8 cellular contexts compared by ENCODE assay signal in the genomic region with DNA sequence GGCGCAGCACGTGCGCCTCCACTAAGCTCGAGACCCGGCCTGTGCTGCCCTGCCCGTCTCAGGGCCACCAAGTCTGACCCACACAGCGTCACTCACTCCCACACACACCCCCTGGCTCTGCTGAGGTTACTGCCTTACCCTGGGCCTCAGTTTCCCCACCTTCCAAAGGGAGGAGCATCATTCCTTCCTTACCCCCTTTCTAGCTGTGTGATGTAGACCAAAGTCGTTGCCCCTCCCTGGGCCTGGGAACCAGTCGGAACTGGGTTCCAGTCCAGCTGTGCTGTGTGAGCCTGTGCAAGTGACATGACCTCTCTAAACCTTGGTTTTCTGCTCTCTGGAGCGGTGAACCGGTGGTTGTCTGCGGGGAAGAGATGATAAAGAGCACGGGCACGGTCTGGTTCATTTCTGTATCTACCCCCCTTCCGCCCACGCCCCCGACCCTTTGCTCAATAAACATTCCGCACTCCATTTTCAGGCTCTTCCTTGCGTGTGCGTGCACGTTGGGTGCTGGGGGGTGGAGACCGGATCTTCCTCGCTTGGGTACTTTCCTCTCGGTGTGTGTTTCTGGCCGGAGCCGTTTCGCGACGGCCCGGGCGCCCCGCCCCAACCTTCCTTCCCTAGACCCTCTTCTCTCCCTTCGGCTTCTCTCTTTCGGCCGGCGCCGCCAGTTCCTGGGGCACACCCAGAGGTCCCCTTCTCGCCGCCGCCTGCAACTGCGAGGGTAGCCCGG. TPM values are rescaled to one million over a fixed set of nuclear protein-coding genes. Genes with fewer than 3 reads are reported as not detected.
DNase-seq lines count a peak whose midpoint lies in the region; ATAC-seq, FAIRE-seq and TF ChIP-seq lines count a peak whose summit lies in the region.

A gene with protein sequence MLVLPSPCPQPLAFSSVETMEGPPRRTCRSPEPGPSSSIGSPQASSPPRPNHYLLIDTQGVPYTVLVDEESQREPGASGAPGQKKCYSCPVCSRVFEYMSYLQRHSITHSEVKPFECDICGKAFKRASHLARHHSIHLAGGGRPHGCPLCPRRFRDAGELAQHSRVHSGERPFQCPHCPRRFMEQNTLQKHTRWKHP (plus strand): TSS at position 647 of the 730 bp plus-strand sequence. CDS start 923 bp downstream, outside the sequence.

- CTCF ChIA-PET in A549 (lab: Yijun Ruan, JAX) = interaction anchor here (1.3 to 6.3 kb wide), 5 partner anchors 10 to 139 kb away, joined by 3 to 70 read pairs (median 11); no protein-coding TSS in a partner anchor

- H2AFZ ChIP-seq in Karpas-422 (ENCODE audit: low read length) (no peak within 1 kb of the TSS), neuron (ENCODE audit: low read depth, low read length) (no peak within 1 kb of the TSS)

- H4K20me1 ChIP-seq in Karpas-422 (ENCODE audit: insufficient read depth, low read depth, low read length) = no peaks in the 10 kb centered on the region; the same call in 1 of the 2 replicates

- peaks cover 38% of the 10 kb centered on the region for H3K4me1 ChIP-seq in A549
- H3K4me1 ChIP-seq in Karpas-422 (ENCODE audit: low read length) = peaks cover 59% of the 10 kb centered on the region
- H3K4me1 ChIP-seq in neuron (ENCODE audit: insufficient read depth, low read length) = peaks cover 44% of the 10 kb centered on the region

- peak; percentile 45 to 65 for ATAC-seq in A549

- peak within 1 kb of the TSS; percentile 99 for H3K9ac ChIP-seq in Karpas-422 (ENCODE audit: low read length)

- no peak for TF ChIP-seq CTCF in A549 (IDR thresholded peaks at IDR 0.05)

- H3K4me2 ChIP-seq in A549 (peak within 1 kb of the TSS; percentile 100), Karpas-422 (ENCODE audit: low read depth, low read length, poor library complexity, severe bottlenecking) (peak within 1 kb of the TSS; percentile 93)

- H3K27ac ChIP-seq in A549 (peak within 1 kb of the TSS; percentile 92 to 97), Karpas-422 (ENCODE audit: low read length) (peak within 1 kb of the TSS; percentile 96), substantia nigra (ENCODE audit: low read depth, low read length, poor library complexity, severe bottlenecking) (peak within 1 kb of the TSS; percentile 78)

- H3K36me3 ChIP-seq in Karpas-422 (ENCODE audit: insufficient read depth, low read length) = peaks cover 18% of the 10 kb centered on the region
- peaks cover 14% of the 10 kb centered on the region for H3K36me3 ChIP-seq in neuron (ENCODE audit: insufficient read depth, low read length)

- H3K9me3 ChIP-seq in A549 (no peaks in the 10 kb centered on the region), Karpas-422 (ENCODE audit: low read length) (no peaks in the 10 kb centered on the region), neuron (ENCODE audit: low read length) (no peaks in the 10 kb centered on the region)

- TF ChIP-seq EP300 in A549 (IDR thresholded peaks at IDR 0.05) = no peak

- WGBS in A549 (ENCODE audit: missing lambda C conversion rate) = 7% methylated on average over 40 of the region's 42 CpGs

- peak; percentile 45 for TF ChIP-seq POLR2A in A549 (IDR thresholded peaks at IDR 0.05; ENCODE audit: low read length)
- peak; percentile 43 for TF ChIP-seq POLR2A in GM18526 (IDR thresholded peaks at IDR 0.05; ENCODE audit: extremely low read depth, insufficient read length)

- H3K79me2 ChIP-seq in Karpas-422 (ENCODE audit: low read length) = peaks cover 51% of the 10 kb centered on the region

- H3K27me3 ChIP-seq in Karpas-422 (ENCODE audit: low read length) = no peaks in the 10 kb centered on the region
- H3K27me3 ChIP-seq in neuron (ENCODE audit: insufficient read depth, low read length) = no peaks in the 10 kb centered on the region

- no peak for FAIRE-seq in A549 (lab: Jason Lieb, UNC)
- no peak for FAIRE-seq in frontal cortex (lab: Jason Lieb, UNC)

- H3K4me3 ChIP-seq in A549 (peak within 1 kb of the TSS; percentile 63), Karpas-422 (ENCODE audit: low read length) (peak within 1 kb of the TSS; percentile 95), neuron (ENCODE audit: low read length) (peak within 1 kb of the TSS; percentile 88)

- TF ChIP-seq RAD21 in A549 (conservative IDR thresholded peaks at IDR 0.05 in 1 of 2, IDR thresholded peaks at IDR 0.05 in 1 of 2) = no peak

- H3K9me2 ChIP-seq in Karpas-422 (replicated peaks; ENCODE audit: insufficient read depth, low read length) = no peaks in the 10 kb centered on the region

- peak; percentile 86 to 97 for DNase-seq in A549 (ENCODE audit: low read depth in 1 of 2, low spot score in 1 of 2)
- peak; percentile 97 for DNase-seq in Karpas-422
- peak; percentile 56 for DNase-seq in SK-N-DZ (ENCODE audit: low spot score)
- DNase-seq in activated naive CD4-positive, alpha-beta T cell treated with Interleukin-2 at 50 U/mL for 16 hours = peak; percentile 85
- DNase-seq in frontal cortex (ENCODE audit: low spot score in 2 of 2) = peak; percentile 80 to 92
- DNase-seq in substantia nigra (lab: John Stamatoyannopoulos, UW) = peak in 47 of 49 donors; percentile 17 to 77 (median 54)

- POLR2A ChIA-PET in A549 (lab: Yijun Ruan, JAX) = interaction anchor here (1.0 to 4.1 kb wide), 3 partner anchors 11 to 39 kb away, joined by 4 to 25 read pairs (median 4); a partner anchor contains a TSS

TF ChIP-seq in A549, 52 proteins besides CTCF, POLR2A, EP300 and RAD21 (continues in another document):
- TF ChIP-seq, protein P1, sequence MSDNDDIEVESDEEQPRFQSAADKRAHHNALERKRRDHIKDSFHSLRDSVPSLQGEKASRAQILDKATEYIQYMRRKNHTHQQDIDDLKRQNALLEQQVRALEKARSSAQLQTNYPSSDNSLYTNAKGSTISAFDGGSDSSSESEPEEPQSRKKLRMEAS (IDR thresholded peaks at IDR 0.05) = peak; percentile 93
- TF ChIP-seq TFCP2L1 (CRISPR knock-in tag; IDR thresholded peaks at IDR 0.05) (no peak), MAZ (IDR thresholded peaks at IDR 0.05; ENCODE audit: borderline replicate concordance, low read depth, low read length) (peak; percentile 94), ZNF302 (CRISPR knock-in tag; IDR thresholded peaks at IDR 0.05) (no peak), JUN (IDR thresholded peaks at IDR 0.05) (peak; percentile 82 to 97; a peak in 4 of 5 replicates), ESRRA (IDR thresholded peaks at IDR 0.05; ENCODE audit: borderline replicate concordance, low read length) (no peak), ZSCAN20 (CRISPR knock-in tag; IDR thresholded peaks at IDR 0.05) (no peak), EHF (CRISPR knock-in tag; IDR thresholded peaks at IDR 0.05) (peak; percentile 58; the same call in 1 of the 2 replicates), MYC (IDR thresholded peaks at IDR 0.05; ENCODE audit: borderline replicate concordance, low read length) (peak; percentile 69), CHD4 (IDR thresholded peaks at IDR 0.05; ENCODE audit: borderline replicate concordance) (no peak), RFX5 (IDR thresholded peaks at IDR 0.05) (no peak), KDM5A (IDR thresholded peaks at IDR 0.05) (peak; percentile 89), FOSL2 (IDR thresholded peaks at IDR 0.05) (no peak), FOSL2 (CRISPR knock-in tag; IDR thresholded peaks at IDR 0.05) (peak; percentile 40; the same call in 1 of the 2 replicates), TP53 (CRISPR knock-in tag; IDR thresholded peaks at IDR 0.05) (0 out of 2 replicates have a peak, but pooled peaks have one; percentile 41), BHLHE40 (IDR thresholded peaks at IDR 0.05; ENCODE audit: low read depth, low read length) (no peak; the same call in 1 of the 2 replicates)
- TF ChIP-seq, protein P2, sequence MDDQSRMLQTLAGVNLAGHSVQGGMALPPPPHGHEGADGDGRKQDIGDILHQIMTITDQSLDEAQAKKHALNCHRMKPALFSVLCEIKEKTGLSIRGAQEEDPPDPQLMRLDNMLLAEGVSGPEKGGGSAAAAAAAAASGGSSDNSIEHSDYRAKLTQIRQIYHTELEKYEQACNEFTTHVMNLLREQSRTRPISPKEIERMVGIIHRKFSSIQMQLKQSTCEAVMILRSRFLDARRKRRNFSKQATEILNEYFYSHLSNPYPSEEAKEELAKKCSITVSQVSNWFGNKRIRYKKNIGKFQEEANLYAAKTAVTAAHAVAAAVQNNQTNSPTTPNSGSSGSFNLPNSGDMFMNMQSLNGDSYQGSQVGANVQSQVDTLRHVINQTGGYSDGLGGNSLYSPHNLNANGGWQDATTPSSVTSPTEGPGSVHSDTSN (IDR thresholded peaks at IDR 0.05) = peak; percentile 93
- TF ChIP-seq, protein P3, sequence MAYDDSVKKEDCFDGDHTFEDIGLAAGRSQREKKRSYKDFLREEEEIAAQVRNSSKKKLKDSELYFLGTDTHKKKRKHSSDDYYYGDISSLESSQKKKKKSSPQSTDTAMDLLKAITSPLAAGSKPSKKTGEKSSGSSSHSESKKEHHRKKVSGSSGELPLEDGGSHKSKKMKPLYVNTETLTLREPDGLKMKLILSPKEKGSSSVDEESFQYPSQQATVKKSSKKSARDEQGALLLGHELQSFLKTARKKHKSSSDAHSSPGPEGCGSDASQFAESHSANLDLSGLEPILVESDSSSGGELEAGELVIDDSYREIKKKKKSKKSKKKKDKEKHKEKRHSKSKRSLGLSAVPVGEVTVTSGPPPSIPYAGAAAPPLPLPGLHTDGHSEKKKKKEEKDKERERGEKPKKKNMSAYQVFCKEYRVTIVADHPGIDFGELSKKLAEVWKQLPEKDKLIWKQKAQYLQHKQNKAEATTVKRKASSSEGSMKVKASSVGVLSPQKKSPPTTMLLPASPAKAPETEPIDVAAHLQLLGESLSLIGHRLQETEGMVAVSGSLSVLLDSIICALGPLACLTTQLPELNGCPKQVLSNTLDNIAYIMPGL (CRISPR knock-in tag; IDR thresholded peaks at IDR 0.05; ENCODE audit: borderline replicate concordance) = peak; percentile 20; the same call in 1 of the 2 replicates
- TF ChIP-seq, protein P4, sequence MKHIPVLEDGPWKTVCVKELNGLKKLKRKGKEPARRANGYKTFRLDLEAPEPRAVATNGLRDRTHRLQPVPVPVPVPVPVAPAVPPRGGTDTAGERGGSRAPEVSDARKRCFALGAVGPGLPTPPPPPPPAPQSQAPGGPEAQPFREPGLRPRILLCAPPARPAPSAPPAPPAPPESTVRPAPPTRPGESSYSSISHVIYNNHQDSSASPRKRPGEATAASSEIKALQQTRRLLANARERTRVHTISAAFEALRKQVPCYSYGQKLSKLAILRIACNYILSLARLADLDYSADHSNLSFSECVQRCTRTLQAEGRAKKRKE (CRISPR knock-in tag; IDR thresholded peaks at IDR 0.05; ENCODE audit: low read depth) = no peak

RNA-seq across cellular contexts. Expression of the gene that starts here (rescaled TPM):
- polyA plus RNA-seq in A549 (2011; rRNA removed) (13.9 and 17.1 TPM in 2 replicates), A549 (2017; fragmentation: RNase III; extraction: RNeasy Plus Mini Kit Qiagen cat#74134 plus additional on column Dnase treatment) (24.3 to 25.6 TPM (median 24.9 TPM) in 3 replicates)
- polyA plus RNA-seq in A549 (2012; cell fraction: cytosol; rRNA removed) = 24.8 and 34.0 TPM in 2 replicates
- polyA plus RNA-seq in A549 (2012; cell fraction: nucleus; rRNA removed) = 24.9 and 37.8 TPM in 2 replicates
- 24.8 and 30.6 TPM in 2 replicates for polyA minus RNA-seq in A549 (2011; rRNA and poly(A)+ RNA removed)
- 119 and 128 TPM in 2 replicates for total RNA-seq in Karpas-422 (2014; rRNA removed; shearing (Covaris generic); ENCODE audit: low replicate concordance)
- polyA plus RNA-seq in SK-N-DZ (2014; cell fraction: cytosol; rRNA removed) = 12.8 and 16.3 TPM in 2 replicates
- 13.8 and 14.5 TPM in 2 replicates for polyA plus RNA-seq in SK-N-DZ (2014; cell fraction: nucleus; rRNA removed)
- total RNA-seq in frontal cortex = 6.5 TPM

Comparison
In these comparisons a context has a peak if more than half of its experiments do, and no peak if none do; other contexts are left out.
1. Peak in every context shown above with its lines: DNase-seq, ATAC-seq, H3K4me3 ChIP-seq and H3K27ac ChIP-seq.
2. RNA of the gene that starts here (total RNA-seq): 119 to 128 TPM in Karpas-422; 6.5 TPM in frontal cortex (single experiment); every median in the first group is over 10 times any median in the second.